Comparison of ENCODE assay signal across 21 cellular contexts in genomic region chr6:36273802-36274201, GRCh38. TPM values are rescaled to one million over a fixed set of nuclear protein-coding genes. Genes with fewer than 3 reads are reported as not detected.
DNase-seq lines count a peak whose midpoint lies in the region; ATAC-seq and TF ChIP-seq lines count a peak whose summit lies in the region.
"Had no signal": no experiment of that assay in that cellular context is flagged by ENCODE, and none has a peak within 500 bp of the region (broad histone marks: within the 10 kb centered on the region; RNA-seq: fewer than 3 reads in every experiment).

No MANE protein-coding gene starts in this region.

- intact Hi-C loops in IMR-90 (cut with micrococcal nuclease) (no loop called here), left colon (cut with DNase I, micrococcal nuclease) (no loop called here), mucosa of descending colon (cut with DNase I, micrococcal nuclease) (no loop called here)
- intact Hi-C loops in activated CD4-positive, alpha-beta memory T cell treated with anti-CD3 and anti-CD28 coated beads for 36 hours (cut with micrococcal nuclease) = no loop called here

- peaks cover 74% of the 10 kb centered on the region for H3K27me3 ChIP-seq in IMR-90 (ENCODE audit: control insufficient read depth, insufficient read depth, low read length)
- H3K27me3 ChIP-seq: BE2C, BLaER1 had no signal

- no peaks in the 10 kb centered on the region for H3K9me3 ChIP-seq in HEK293 (ENCODE audit: control insufficient read depth, insufficient read depth, low read depth, low read length)
- H3K9me3 ChIP-seq in IMR-90 (ENCODE audit: control insufficient read depth, insufficient read depth, low read length) = no peaks in the 10 kb centered on the region
- H3K9me3 ChIP-seq in mucosa of descending colon = no peaks in the 10 kb centered on the region
- H3K9me3 ChIP-seq: BE2C, BLaER1, Caco-2 had no signal

- H2AK9ac ChIP-seq in IMR-90 (replicated peaks; ENCODE audit: low read depth, low read length, poor library complexity) = no peak overlapping the region

- DNase-seq in IMR-90 (no peak), left colon (no peak), mucosa of descending colon (no peak), substantia nigra (lab: John Stamatoyannopoulos, UW) (no peak)
- DNase-seq in activated CD4-positive, alpha-beta memory T cell treated with anti-CD3 and anti-CD28 coated beads for 36 hours = no peak
- no peak for DNase-seq in stimulated activated CD4-positive, alpha-beta T cell treated with anti-CD3 and anti-CD28 coated beads, Interleukin-1b, Interleukin-23, amount 100 ng/mL, for 48 hours
- DNase-seq: 8988T; ACHN; BE2C; C1 segment of cervical spinal cord; Caco-2; Calu3; CD4-positive, alpha-beta memory T cell; CD4-positive, CD25-positive, alpha-beta regulatory T cell; DMS79 treated with DMSO at 0.1 percent for 48 hours; GF-D8 had no signal

- no peaks in the 10 kb centered on the region for H3K9me3 Mint-ChIP-seq in activated CD4-positive, alpha-beta memory T cell treated with anti-CD3 and anti-CD28 coated beads for 36 hours
- H3K9me3 Mint-ChIP-seq: CD14-positive monocyte had no signal

- no TSS peak for BruUV-seq in IMR-90 (replicated peaks; lab: Mats Ljungman, UMichigan)

- TF ChIP-seq POLR2A in IMR-90 (IDR thresholded peaks at IDR 0.05; ENCODE audit: low read depth, low read length) = no peak

- ATAC-seq in IMR-90 (ENCODE audit: low read depth) = no peak
- ATAC-seq in left colon = peak; percentile 64
- peak; percentile 46 for ATAC-seq in mucosa of descending colon
- ATAC-seq in HG03108 (IDR thresholded peaks at IDR 0.05; ENCODE audit: unreplicated experiment) = no peak

- no peaks in the 10 kb centered on the region for H3K4me1 Mint-ChIP-seq in activated CD4-positive, alpha-beta memory T cell treated with anti-CD3 and anti-CD28 coated beads for 36 hours (ENCODE audit: low read depth)
- H3K4me1 Mint-ChIP-seq: CD4-positive, alpha-beta memory T cell; CD4-positive, CD25-positive, alpha-beta regulatory T cell had no signal

- H3K4me3 Mint-ChIP-seq in activated CD4-positive, alpha-beta memory T cell treated with anti-CD3 and anti-CD28 coated beads for 36 hours = no peak overlapping the region
- H3K4me3 Mint-ChIP-seq: CD4-positive, alpha-beta memory T cell; CD4-positive, CD25-positive, alpha-beta regulatory T cell had no signal

- dilution Hi-C loops in IMR-90 (cut with HindIII; ENCODE audit: low sequenced_read_pairs, unreplicated experiment) = no loop called here

- H2AFZ ChIP-seq in IMR-90 (replicated peaks; ENCODE audit: low read length, poor library complexity) = no peak overlapping the region

- no peaks in the 10 kb centered on the region for H3K79me1 ChIP-seq in IMR-90 (ENCODE audit: low read depth in 1 of 2, low read length in 2 of 2)

- no peak overlapping the region for H4K8ac ChIP-seq in IMR-90 (ENCODE audit: low read depth in 2 of 2, low read length in 2 of 2)

- no peak overlapping the region for H3K14ac ChIP-seq in IMR-90 (replicated peaks; ENCODE audit: low read depth, low read length)

- no peak overlapping the region for H3K4ac ChIP-seq in IMR-90 (ENCODE audit: low read depth, low read length)

- H3K36me3 ChIP-seq in HEK293 (ENCODE audit: control insufficient read depth in 2 of 2, insufficient read depth in 1 of 2, low read length in 2 of 2) (no peaks in the 10 kb centered on the region), IMR-90 (ENCODE audit: control insufficient read depth, insufficient read depth, low read length) (no peaks in the 10 kb centered on the region), mucosa of descending colon (ENCODE audit: low read depth) (no peaks in the 10 kb centered on the region)
- H3K36me3 ChIP-seq: BE2C, BLaER1 had no signal

- no peaks in the 10 kb centered on the region for H3K36me3 Mint-ChIP-seq in activated CD4-positive, alpha-beta memory T cell treated with anti-CD3 and anti-CD28 coated beads for 36 hours
- H3K36me3 Mint-ChIP-seq: CD14-positive monocyte; CD4-positive, alpha-beta memory T cell; CD4-positive, CD25-positive, alpha-beta regulatory T cell had no signal

- H3K9ac ChIP-seq in IMR-90 (ENCODE audit: low read depth, low read length) = no peak overlapping the region
- H3K9ac ChIP-seq: BLaER1 had no signal

- POLR2A ChIA-PET in HEK293 (lab: Yijun Ruan, JAX) = no interaction called here
- POLR2A ChIA-PET in IMR-90 (lab: Charles Lee; ENCODE audit: unreplicated experiment) = no interaction called here
- POLR2A ChIA-PET in activated CD4-positive, alpha-beta memory T cell treated with anti-CD3 and anti-CD28 coated beads for 36 hours (lab: Charles Lee) = no interaction called here

- H3K4me1 ChIP-seq in HEK293 (ENCODE audit: control insufficient read depth, insufficient read depth, low read length) (no peaks in the 10 kb centered on the region), IMR-90 (ENCODE audit: control insufficient read depth, insufficient read depth, low read length) (no peaks in the 10 kb centered on the region), mucosa of descending colon (ENCODE audit: low read depth) (no peaks in the 10 kb centered on the region)
- H3K4me1 ChIP-seq: BE2C had no signal

- H3K9me1 ChIP-seq in IMR-90 (ENCODE audit: insufficient read depth, low read length) = no peaks in the 10 kb centered on the region

- H4K20me1 ChIP-seq in IMR-90 (ENCODE audit: insufficient read depth, low read length) = no peaks in the 10 kb centered on the region
- H4K20me1 ChIP-seq: BLaER1 had no signal

- 11% methylated on average over 3 of the region's 8 CpGs; no CpG with 5 or more reads in 1 of the 2 experiments for WGBS in IMR-90 (ENCODE audit: extremely low coverage in 2 of 2, insufficient read length in 1 of 2), 2 experiments

- H3K56ac ChIP-seq in IMR-90 (ENCODE audit: extremely low read depth, insufficient read depth, low read length) = no peak overlapping the region

- H3K27me3 Mint-ChIP-seq in activated CD4-positive, alpha-beta memory T cell treated with anti-CD3 and anti-CD28 coated beads for 36 hours = peaks cover 12% of the 10 kb centered on the region

- H3K4me2 ChIP-seq in IMR-90 (ENCODE audit: low read depth, low read length) = no peak overlapping the region
- H3K4me2 ChIP-seq: BLaER1 had no signal

- in situ Hi-C loops in IMR-90 (cut with MboI; ENCODE audit: low sequenced_read_pairs) = no loop called here

- no peak overlapping the region for H4K5ac ChIP-seq in IMR-90 (ENCODE audit: low read depth, low read length)

- H3K4me3 ChIP-seq in HEK293 (ENCODE audit: low read depth, low read length) (no peak overlapping the region), IMR-90 (ENCODE audit: insufficient read depth, low read depth, low read length) (no peak overlapping the region), mucosa of descending colon (no peak overlapping the region)
- H3K4me3 ChIP-seq: BLaER1 had no signal

- TF ChIP-seq CTCF in HEK293 (tag by site-specific recombination; IDR thresholded peaks at IDR 0.05) (no peak), IMR-90 (conservative IDR thresholded peaks at IDR 0.05; ENCODE audit: low read depth, low read length) (no peak), mucosa of descending colon (IDR thresholded peaks at IDR 0.05) (no peak)

- no peak overlapping the region for H3K27ac ChIP-seq in HEK293 (ENCODE audit: extremely low read depth, low read depth, low read length)
- no peak overlapping the region for H3K27ac ChIP-seq in IMR-90 (ENCODE audit: insufficient read depth, low read length)
- H3K27ac ChIP-seq in substantia nigra (ENCODE audit: low read depth, low read length, poor library complexity, severe bottlenecking) = no peak overlapping the region
- H3K27ac ChIP-seq: BLaER1 had no signal

- H2BK5ac ChIP-seq in IMR-90 (ENCODE audit: low read depth, low read length, poor library complexity, severe bottlenecking) = no peak overlapping the region

- CTCF ChIA-PET in HEK293 (lab: Yijun Ruan, JAX) = no interaction called here
- CTCF ChIA-PET in IMR-90 (lab: Yijun Ruan, JAX) = no interaction called here
- CTCF ChIA-PET in activated CD4-positive, alpha-beta memory T cell treated with anti-CD3 and anti-CD28 coated beads for 36 hours (lab: Charles Lee) = no interaction called here

- no peak overlapping the region for H2AK5ac ChIP-seq in IMR-90 (ENCODE audit: low read depth, low read length)

- H4K91ac ChIP-seq in IMR-90 (ENCODE audit: insufficient read depth, low read depth, low read length) = no peak overlapping the region

- TF ChIP-seq RAD21 in IMR-90 (IDR thresholded peaks at IDR 0.05; ENCODE audit: low read length) = no peak

- H2BK15ac ChIP-seq in IMR-90 (ENCODE audit: low read depth, low read length) = no peak overlapping the region

- no peak overlapping the region for H2BK20ac ChIP-seq in IMR-90 (ENCODE audit: low read depth, low read length)

- no peak overlapping the region for H3K27ac Mint-ChIP-seq in activated CD4-positive, alpha-beta memory T cell treated with anti-CD3 and anti-CD28 coated beads for 36 hours
- H3K27ac Mint-ChIP-seq: CD14-positive monocyte; CD4-positive, alpha-beta memory T cell; CD4-positive, CD25-positive, alpha-beta regulatory T cell had no signal

- H2BK120ac ChIP-seq in IMR-90 (ENCODE audit: low read depth, low read length) = no peak overlapping the region

- H3K23ac ChIP-seq in IMR-90 (ENCODE audit: low read depth, low read length) = 0 out of 2 replicates have a peak overlapping the region, but pooled peaks have one; percentile 43

- H3K18ac ChIP-seq in IMR-90 (ENCODE audit: low read depth, low read length) = no peak overlapping the region

TF ChIP-seq in HEK293, 187 proteins besides CTCF, POLR2A, EP300 and RAD21 (continues in another document):
- no peak for TF ChIP-seq ZNF626 (tag by site-specific recombination; IDR thresholded peaks at IDR 0.05)

TF ChIP-seq in IMR-90, 13 proteins besides CTCF, POLR2A, EP300 and RAD21:
- no peak for TF ChIP-seq CEBPB (IDR thresholded peaks at IDR 0.05; ENCODE audit: low read depth, low read length)
- TF ChIP-seq MXI1 (IDR thresholded peaks at IDR 0.05; ENCODE audit: borderline replicate concordance, low read depth, low read length) = no peak

RNA-seq across cellular contexts. Expression of gene PNPLA1, which starts 3.9 kb away (rescaled TPM):
- total RNA-seq in IMR-90 (2012; rRNA removed) (not detected in 2 replicates), left colon (under 1 TPM; 0.43 to 0.53 TPM), mucosa of descending colon (under 1 TPM; 0.19 to 0.38 (median 0.27) TPM)
- polyA plus RNA-seq in IMR-90 (2012; rRNA removed) = not detected in 2 replicates
- polyA plus RNA-seq in IMR-90 (2012; cell fraction: cytosol; rRNA removed) = not detected in 2 replicates
- polyA plus RNA-seq in IMR-90 (2012; cell fraction: nucleus; rRNA removed; ENCODE audit: low replicate concordance) = 0.05 TPM in 1 of 2 replicates, not detected in the other
- total RNA-seq in activated CD4-positive, alpha-beta memory T cell treated with anti-CD3 and anti-CD28 coated beads for 36 hours = not detected
- polyA plus RNA-seq: AG04450; CD4-positive, alpha-beta memory T cell; CD4-positive, CD25-positive, alpha-beta regulatory T cell had no signal

Comparison
In these comparisons a context has a peak if more than half of its experiments do, and no peak if none do; other contexts are left out.
1. ATAC-seq: peak in left colon (single experiment) and mucosa of descending colon (single experiment); none in IMR-90 (single experiment) and HG03108 (single experiment).